ENCODE assay signal across 8 cellular contexts in the genomic region with DNA sequence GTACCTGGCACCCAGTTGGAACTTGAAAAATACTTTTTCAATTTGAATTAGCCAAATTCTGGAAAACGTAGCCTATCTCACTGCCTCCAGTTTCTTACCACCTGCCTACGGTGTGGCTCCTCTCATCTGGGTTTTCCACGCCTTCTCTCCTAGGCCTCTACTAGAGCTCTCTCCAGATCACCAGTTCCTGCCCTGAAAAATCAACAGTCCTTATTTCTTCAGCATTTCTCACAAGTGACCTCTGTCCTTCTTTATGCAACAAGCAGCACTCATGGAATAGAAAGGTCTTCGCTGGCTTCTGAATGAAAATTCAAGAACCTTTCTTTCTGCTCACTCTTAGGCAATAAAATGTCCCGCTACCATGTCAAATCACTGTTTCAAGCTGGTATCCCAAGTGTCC.
"Had no signal": no experiment of that assay in that cellular context is flagged by ENCODE, and none has a peak within 500 bp of the region (broad histone marks: within the 10 kb centered on the region; RNA-seq: fewer than 3 reads in every experiment).

No MANE protein-coding gene starts in this region.

- H3K4me3 ChIP-seq: HAP-1 had no signal

- DNase-seq: GOT3, H7, HFFc6 had no signal

- ATAC-seq: HCT116, HepG2 had no signal

- H3K27ac ChIP-seq: HL-60 had no signal

- H3K9me3 Mint-ChIP-seq: HFFc6, IgD-negative memory B cell had no signal

- H3K27ac Mint-ChIP-seq: HFFc6 had no signal

- H3K36me3 ChIP-seq: HAP-1 had no signal

- H3K27me3 Mint-ChIP-seq: IgD-negative memory B cell had no signal

- H3K4me3 Mint-ChIP-seq: HFFc6, IgD-negative memory B cell had no signal

- H3K9me3 ChIP-seq: HAP-1 had no signal
